In the genomic region with DNA sequence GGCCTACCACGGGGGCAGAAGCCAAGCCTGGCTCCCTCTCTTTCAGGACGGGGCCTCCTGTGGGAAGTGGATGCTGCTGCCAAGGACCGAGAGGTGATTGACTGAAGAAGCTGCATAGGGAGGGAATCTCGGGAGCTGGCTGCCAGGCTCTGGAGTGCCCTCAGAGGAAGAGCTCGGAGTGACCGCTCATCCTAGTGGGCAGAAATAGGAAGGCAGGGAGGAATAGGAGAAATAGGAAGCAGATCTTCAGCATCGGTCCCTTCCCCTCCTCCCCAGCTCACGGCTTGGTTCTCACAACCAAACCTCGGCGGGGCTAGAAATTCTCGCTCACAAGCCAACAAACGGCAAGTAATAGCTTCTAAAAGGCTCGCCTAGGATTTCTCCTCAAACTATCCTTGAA, we compare ENCODE assay signal across 1 cellular context.
TF ChIP-seq lines count a peak whose summit lies in the region.

No MANE protein-coding gene starts in this region.

TF ChIP-seq in HepG2, 621 proteins besides CTCF, POLR2A, EP300 and RAD21:
- TF ChIP-seq, protein P1, sequence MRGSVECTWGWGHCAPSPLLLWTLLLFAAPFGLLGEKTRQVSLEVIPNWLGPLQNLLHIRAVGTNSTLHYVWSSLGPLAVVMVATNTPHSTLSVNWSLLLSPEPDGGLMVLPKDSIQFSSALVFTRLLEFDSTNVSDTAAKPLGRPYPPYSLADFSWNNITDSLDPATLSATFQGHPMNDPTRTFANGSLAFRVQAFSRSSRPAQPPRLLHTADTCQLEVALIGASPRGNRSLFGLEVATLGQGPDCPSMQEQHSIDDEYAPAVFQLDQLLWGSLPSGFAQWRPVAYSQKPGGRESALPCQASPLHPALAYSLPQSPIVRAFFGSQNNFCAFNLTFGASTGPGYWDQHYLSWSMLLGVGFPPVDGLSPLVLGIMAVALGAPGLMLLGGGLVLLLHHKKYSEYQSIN (CRISPR knock-in tag; IDR thresholded peaks at IDR 0.05; ENCODE audit: borderline replicate concordance) = no peak
- no peak for TF ChIP-seq ZNF235 (CRISPR knock-in tag; IDR thresholded peaks at IDR 0.05; ENCODE audit: borderline replicate concordance)
- TF ChIP-seq SOX5 (CRISPR knock-in tag; IDR thresholded peaks at IDR 0.05; ENCODE audit: borderline replicate concordance) = no peak
- TF ChIP-seq ZKSCAN5 (CRISPR knock-in tag; IDR thresholded peaks at IDR 0.05) = no peak
- no peak for TF ChIP-seq GATAD2A (CRISPR knock-in tag; IDR thresholded peaks at IDR 0.05)
- no peak for TF ChIP-seq ZFP36 (IDR thresholded peaks at IDR 0.05; ENCODE audit: borderline replicate concordance, low read depth, low read length, partially characterized antibody)
- TF ChIP-seq, protein P2, sequence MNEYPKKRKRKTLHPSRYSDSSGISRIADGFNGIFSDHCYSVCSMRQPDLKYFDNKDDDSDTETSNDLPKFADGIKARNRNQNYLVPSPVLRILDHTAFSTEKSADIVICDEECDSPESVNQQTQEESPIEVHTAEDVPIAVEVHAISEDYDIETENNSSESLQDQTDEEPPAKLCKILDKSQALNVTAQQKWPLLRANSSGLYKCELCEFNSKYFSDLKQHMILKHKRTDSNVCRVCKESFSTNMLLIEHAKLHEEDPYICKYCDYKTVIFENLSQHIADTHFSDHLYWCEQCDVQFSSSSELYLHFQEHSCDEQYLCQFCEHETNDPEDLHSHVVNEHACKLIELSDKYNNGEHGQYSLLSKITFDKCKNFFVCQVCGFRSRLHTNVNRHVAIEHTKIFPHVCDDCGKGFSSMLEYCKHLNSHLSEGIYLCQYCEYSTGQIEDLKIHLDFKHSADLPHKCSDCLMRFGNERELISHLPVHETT (CRISPR knock-in tag; conservative IDR thresholded peaks at IDR 0.05) = no peak
- no peak for TF ChIP-seq ZNF567 (CRISPR knock-in tag; IDR thresholded peaks at IDR 0.05; ENCODE audit: borderline replicate concordance)
- TF ChIP-seq, protein P3, sequence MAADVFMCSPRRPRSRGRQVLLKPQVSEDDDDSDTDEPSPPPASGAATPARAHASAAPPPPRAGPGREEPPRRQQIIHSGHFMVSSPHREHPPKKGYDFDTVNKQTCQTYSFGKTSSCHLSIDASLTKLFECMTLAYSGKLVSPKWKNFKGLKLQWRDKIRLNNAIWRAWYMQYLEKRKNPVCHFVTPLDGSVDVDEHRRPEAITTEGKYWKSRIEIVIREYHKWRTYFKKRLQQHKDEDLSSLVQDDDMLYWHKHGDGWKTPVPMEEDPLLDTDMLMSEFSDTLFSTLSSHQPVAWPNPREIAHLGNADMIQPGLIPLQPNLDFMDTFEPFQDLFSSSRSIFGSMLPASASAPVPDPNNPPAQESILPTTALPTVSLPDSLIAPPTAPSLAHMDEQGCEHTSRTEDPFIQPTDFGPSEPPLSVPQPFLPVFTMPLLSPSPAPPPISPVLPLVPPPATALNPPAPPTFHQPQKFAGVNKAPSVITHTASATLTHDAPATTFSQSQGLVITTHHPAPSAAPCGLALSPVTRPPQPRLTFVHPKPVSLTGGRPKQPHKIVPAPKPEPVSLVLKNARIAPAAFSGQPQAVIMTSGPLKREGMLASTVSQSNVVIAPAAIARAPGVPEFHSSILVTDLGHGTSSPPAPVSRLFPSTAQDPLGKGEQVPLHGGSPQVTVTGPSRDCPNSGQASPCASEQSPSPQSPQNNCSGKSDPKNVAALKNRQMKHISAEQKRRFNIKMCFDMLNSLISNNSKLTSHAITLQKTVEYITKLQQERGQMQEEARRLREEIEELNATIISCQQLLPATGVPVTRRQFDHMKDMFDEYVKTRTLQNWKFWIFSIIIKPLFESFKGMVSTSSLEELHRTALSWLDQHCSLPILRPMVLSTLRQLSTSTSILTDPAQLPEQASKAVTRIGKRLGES (CRISPR knock-in tag; IDR thresholded peaks at IDR 0.05; ENCODE audit: borderline replicate concordance) = no peak
- no peak for TF ChIP-seq AKAP8 (CRISPR knock-in tag; IDR thresholded peaks at IDR 0.05)
- TF ChIP-seq FOXA3 (CRISPR knock-in tag; IDR thresholded peaks at IDR 0.05) = no peak
- TF ChIP-seq, protein P4, sequence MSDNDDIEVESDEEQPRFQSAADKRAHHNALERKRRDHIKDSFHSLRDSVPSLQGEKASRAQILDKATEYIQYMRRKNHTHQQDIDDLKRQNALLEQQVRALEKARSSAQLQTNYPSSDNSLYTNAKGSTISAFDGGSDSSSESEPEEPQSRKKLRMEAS (IDR thresholded peaks at IDR 0.05) = no peak
- TF ChIP-seq HDAC1 (CRISPR knock-in tag; IDR thresholded peaks at IDR 0.05) = no peak
- TF ChIP-seq ZNF607 (CRISPR knock-in tag; IDR thresholded peaks at IDR 0.05; ENCODE audit: borderline replicate concordance) = no peak
- TF ChIP-seq, protein P5, sequence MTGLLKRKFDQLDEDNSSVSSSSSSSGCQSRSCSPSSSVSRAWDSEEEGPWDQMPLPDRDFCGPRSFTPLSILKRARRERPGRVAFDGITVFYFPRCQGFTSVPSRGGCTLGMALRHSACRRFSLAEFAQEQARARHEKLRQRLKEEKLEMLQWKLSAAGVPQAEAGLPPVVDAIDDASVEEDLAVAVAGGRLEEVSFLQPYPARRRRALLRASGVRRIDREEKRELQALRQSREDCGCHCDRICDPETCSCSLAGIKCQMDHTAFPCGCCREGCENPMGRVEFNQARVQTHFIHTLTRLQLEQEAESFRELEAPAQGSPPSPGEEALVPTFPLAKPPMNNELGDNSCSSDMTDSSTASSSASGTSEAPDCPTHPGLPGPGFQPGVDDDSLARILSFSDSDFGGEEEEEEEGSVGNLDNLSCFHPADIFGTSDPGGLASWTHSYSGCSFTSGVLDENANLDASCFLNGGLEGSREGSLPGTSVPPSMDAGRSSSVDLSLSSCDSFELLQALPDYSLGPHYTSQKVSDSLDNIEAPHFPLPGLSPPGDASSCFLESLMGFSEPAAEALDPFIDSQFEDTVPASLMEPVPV (CRISPR knock-in tag; IDR thresholded peaks at IDR 0.05) = no peak
- TF ChIP-seq ZNF678 (CRISPR knock-in tag; IDR thresholded peaks at IDR 0.05) = no peak
- TF ChIP-seq, protein P6, sequence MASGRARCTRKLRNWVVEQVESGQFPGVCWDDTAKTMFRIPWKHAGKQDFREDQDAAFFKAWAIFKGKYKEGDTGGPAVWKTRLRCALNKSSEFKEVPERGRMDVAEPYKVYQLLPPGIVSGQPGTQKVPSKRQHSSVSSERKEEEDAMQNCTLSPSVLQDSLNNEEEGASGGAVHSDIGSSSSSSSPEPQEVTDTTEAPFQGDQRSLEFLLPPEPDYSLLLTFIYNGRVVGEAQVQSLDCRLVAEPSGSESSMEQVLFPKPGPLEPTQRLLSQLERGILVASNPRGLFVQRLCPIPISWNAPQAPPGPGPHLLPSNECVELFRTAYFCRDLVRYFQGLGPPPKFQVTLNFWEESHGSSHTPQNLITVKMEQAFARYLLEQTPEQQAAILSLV (CRISPR knock-in tag; IDR thresholded peaks at IDR 0.05; ENCODE audit: borderline replicate concordance) = no peak
- TF ChIP-seq ZFP1 (CRISPR knock-in tag; IDR thresholded peaks at IDR 0.05) = no peak
- no peak for TF ChIP-seq DNMT3B (CRISPR knock-in tag; conservative IDR thresholded peaks at IDR 0.05)
- TF ChIP-seq ZNF674 (CRISPR knock-in tag; IDR thresholded peaks at IDR 0.05; ENCODE audit: low read depth) = no peak
